8 cellular contexts compared by ENCODE assay signal in genomic region chr6:2842139-2842552, GRCh38. TPM values are rescaled to one million over a fixed set of nuclear protein-coding genes. Genes with fewer than 3 reads are reported as not detected.
A peak's percentile ranks its signal among the peaks of the same experiment; 100 is the strongest.
DNase-seq lines count a peak whose midpoint lies in the region; ATAC-seq and TF ChIP-seq lines count a peak whose summit lies in the region.

No MANE protein-coding gene starts in this region.

- H3K4me1 ChIP-seq in Caco-2 (peaks cover 46% of the 10 kb centered on the region), SJSA1 (replicated peaks) (peaks cover 49% of the 10 kb centered on the region), esophagus squamous epithelium (peaks cover 4 to 82% (median 42%) of the 10 kb centered on the region in 3 donors)

- WGBS in esophagus squamous epithelium, 2 donors, result 80 to 90% methylated on average over 2 of the region's 2 CpGs

- H3K27me3 Mint-ChIP-seq in Caco-2 (ENCODE audit: insufficient read depth, unreplicated experiment) (no peaks in the 10 kb centered on the region), progenitor cell of endocrine pancreas (no peaks in the 10 kb centered on the region)

- TF ChIP-seq CTCF in Caco-2 (IDR thresholded peaks at IDR 0.05; ENCODE audit: insufficient read depth in 1 of 2, low read depth in 1 of 2, low read length in 1 of 2, severe bottlenecking in 1 of 2, unreplicated experiment in 1 of 2), result no peak
- TF ChIP-seq CTCF in esophagus squamous epithelium (IDR thresholded peaks at IDR 0.05), result no peak
- no peak for TF ChIP-seq CTCF in progenitor cell of endocrine pancreas (IDR thresholded peaks at IDR 0.05; ENCODE audit: unreplicated experiment)

- BruUV-seq in Caco-2 (replicated peaks; lab: Mats Ljungman, UMichigan), result TSS peak; percentile 32

- POLR2A ChIA-PET in Caco-2 (lab: Charles Lee), result interaction anchor here (0.5 to 2.8 kb wide), 17 partner anchors 9 to 1517 kb away, joined by 3 to 32 read pairs (median 5); partner anchors contain the start of genes SERPINB6 and WRNIP1

- no peak for TF ChIP-seq POLR2A in esophagus squamous epithelium (IDR thresholded peaks at IDR 0.05)

- H3K4me3 ChIP-seq in Caco-2 (ENCODE audit: low read depth, low read length) (peak overlapping the region; percentile 44), SJSA1 (peak overlapping the region; percentile 45), esophagus squamous epithelium (peak overlapping the region; percentile 63 to 74 (median 72))

- H3K4me3 Mint-ChIP-seq in Caco-2 (ENCODE audit: unreplicated experiment) (peak overlapping the region; percentile 98), progenitor cell of endocrine pancreas (ENCODE audit: low read depth) (peak overlapping the region; percentile 86)

- H3K9me3 Mint-ChIP-seq in Caco-2 (ENCODE audit: unreplicated experiment) (no peaks in the 10 kb centered on the region), progenitor cell of endocrine pancreas (ENCODE audit: low read depth) (no peaks in the 10 kb centered on the region)

- no peak for ATAC-seq in HG03196 (IDR thresholded peaks at IDR 0.05; ENCODE audit: unreplicated experiment)

- H3K27ac ChIP-seq in SJSA1 (peak overlapping the region; percentile 85), esophagus squamous epithelium (peak overlapping the region; percentile 97 to 98 (median 98))

- peak overlapping the region; percentile 97 for H3K27ac Mint-ChIP-seq in Caco-2 (ENCODE audit: unreplicated experiment)
- H3K27ac Mint-ChIP-seq in progenitor cell of endocrine pancreas, result peak overlapping the region; percentile 86

- H3K36me3 Mint-ChIP-seq in Caco-2 (ENCODE audit: insufficient read depth, unreplicated experiment) (peaks cover 37% of the 10 kb centered on the region), progenitor cell of endocrine pancreas (ENCODE audit: insufficient read depth) (peaks cover 9% of the 10 kb centered on the region)

- DNase-seq in Caco-2, result no peak
- no peak for DNase-seq in SJSA1 (ENCODE audit: low read depth in 1 of 2, low spot score in 2 of 2)
- DNase-seq in esophagus squamous epithelium (lab: John Stamatoyannopoulos, UW), result no peak
- DNase-seq in progenitor cell of endocrine pancreas (ENCODE audit: low spot score, unreplicated experiment), result no peak
- DNase-seq in EL, result no peak
- no peak for DNase-seq in NCI-H1694 (lab: John Stamatoyannopoulos, UW)
- DNase-seq in NCI-H146 (lab: John Stamatoyannopoulos, UW), result no peak

- CTCF ChIA-PET in Caco-2 (lab: Charles Lee), result interaction anchor here (0.9 to 4.2 kb wide), 14 partner anchors 9 to 147 kb away, joined by 3 to 67 read pairs (median 4); partner anchors contain the start of gene WRNIP1

- peaks cover 22% of the 10 kb centered on the region for H3K4me1 Mint-ChIP-seq in Caco-2 (ENCODE audit: low read depth, unreplicated experiment)
- H3K4me1 Mint-ChIP-seq in progenitor cell of endocrine pancreas (ENCODE audit: low read depth), result peaks cover 37% of the 10 kb centered on the region

- no peaks in the 10 kb centered on the region for H3K36me3 ChIP-seq in Caco-2 (ENCODE audit: control insufficient read depth, insufficient read depth, low read length)
- H3K36me3 ChIP-seq in SJSA1, result peaks cover 22% of the 10 kb centered on the region
- H3K36me3 ChIP-seq in esophagus squamous epithelium, result peaks cover 0 to 26% (median 5%) of the 10 kb centered on the region in 3 donors

- H3K9me3 ChIP-seq in Caco-2 (no peaks in the 10 kb centered on the region), SJSA1 (replicated peaks) (no peaks in the 10 kb centered on the region), esophagus squamous epithelium (no peaks in the 10 kb centered on the region)

- intact Hi-C loops in Caco-2 (cut with micrococcal nuclease; ENCODE audit: unreplicated experiment), result loop anchor here (10.0 kb wide), 1 partner anchor 213 kb away; no protein-coding TSS in a partner anchor
- intact Hi-C loops in esophagus squamous epithelium (cut with DNase I), result loop anchor here (10.0 kb wide), 1 partner anchor 47 kb away; no protein-coding TSS in a partner anchor

- H3K27me3 ChIP-seq in Caco-2 (replicated peaks; ENCODE audit: control insufficient read depth, insufficient read depth, low read length) (no peaks in the 10 kb centered on the region), SJSA1 (replicated peaks) (no peaks in the 10 kb centered on the region), esophagus squamous epithelium (no peaks in the 10 kb centered on the region)

RNA-seq across cellular contexts. Expression of gene SERPINB1, which starts 0.5 kb away (rescaled TPM):
- 75.6 and 81.9 TPM in 2 replicates for total RNA-seq in Caco-2 (2022)
- 22.6 and 28.0 TPM in 2 replicates for total RNA-seq in SJSA1 (2014; rRNA removed; shearing (Covaris generic))
- 1,000 to 10,000 TPM in 1 of 4 donors, 100 to 1,000 TPM in 3; 284 to 1,204 (median 702) TPM for total RNA-seq in esophagus squamous epithelium
- 57.4 and 61.6 TPM in 2 replicates for total RNA-seq in progenitor cell of endocrine pancreas
